23 cellular contexts compared by ENCODE assay signal in genomic region chr22:32501797-32502290, GRCh38. TPM values are rescaled to one million over a fixed set of nuclear protein-coding genes. Genes with fewer than 3 reads are reported as not detected.
"Had no signal": no experiment of that assay in that cellular context is flagged by ENCODE, and none has a peak within 500 bp of the region (broad histone marks: within the 10 kb centered on the region; RNA-seq: fewer than 3 reads in every experiment).

No MANE protein-coding gene starts in this region.

- H3K4me1 Mint-ChIP-seq: stimulated activated naive CD8-positive, alpha-beta T cell treated with anti-CD3 and anti-CD28 coated beads, Interleukin-15, amount 100 ng/mL, for 72 hours had no signal

- H3K27me3 Mint-ChIP-seq: stimulated activated naive CD8-positive, alpha-beta T cell treated with anti-CD3 and anti-CD28 coated beads, Interleukin-15, amount 100 ng/mL, for 72 hours had no signal

- DNase-seq: activated CD8-positive, alpha-beta T cell treated with anti-CD3 and anti-CD28 coated beads, Interleukin-2, amount 10 ng/mL, durations not matched to agents 7 days and 5 days; activated naive CD4-positive, alpha-beta T cell; colonic mucosa; effector CD4-positive, alpha-beta T cell; glutamatergic neuron; immature natural killer cell; left cardiac atrium; nephron progenitor cell; ovary; retina; stimulated activated CD4-positive, alpha-beta T cell treated with anti-CD3 and anti-CD28 coated beads, Interleukin-15, amount 100 ng/mL, for 24 hours; stimulated activated CD4-positive, alpha-beta T cell treated with anti-CD3 and anti-CD28 coated beads, Interleukin-4, amount 100 ng/mL, for 4 hours; stimulated activated naive CD8-positive, alpha-beta T cell treated with anti-CD3 and anti-CD28 coated beads, Interleukin-15, amount 100 ng/mL, for 72 hours; T-helper 9 cell had no signal

- H3K27ac ChIP-seq: cardiac muscle cell, colonic mucosa, ovary, thoracic aorta had no signal

- H3K4me3 ChIP-seq: cardiac muscle cell, colonic mucosa, lung, ovary, thoracic aorta had no signal

- H3K27ac Mint-ChIP-seq: activated CD8-positive, alpha-beta T cell treated with anti-CD3 and anti-CD28 coated beads, Interleukin-2, amount 10 ng/mL, durations not matched to agents 7 days and 5 days; activated T-helper 1 cell treated with anti-CD3 and anti-CD28 coated beads, Interleukin-12 subunit alpha, Interleukin-12 subunit beta, Interleukin-2, Interleukin-4 antibody, amounts not matched to agents 30 ng/mL and 10 ng/mL and 1 ng/mL, durations not matched to agents 14 hours and 24 hours and 36 hours had no signal

- H3K9me3 Mint-ChIP-seq: activated T-helper 1 cell treated with anti-CD3 and anti-CD28 coated beads, Interleukin-12 subunit alpha, Interleukin-12 subunit beta, Interleukin-2, Interleukin-4 antibody, amounts not matched to agents 30 ng/mL and 10 ng/mL and 1 ng/mL, durations not matched to agents 14 hours and 24 hours and 36 hours; immature natural killer cell; nephron progenitor cell; stimulated activated naive CD8-positive, alpha-beta T cell treated with anti-CD3 and anti-CD28 coated beads, Interleukin-15, amount 100 ng/mL, for 72 hours had no signal

- H3K4me3 Mint-ChIP-seq: activated CD8-positive, alpha-beta T cell treated with anti-CD3 and anti-CD28 coated beads, Interleukin-2, amount 10 ng/mL, durations not matched to agents 7 days and 5 days; activated T-helper 1 cell treated with anti-CD3 and anti-CD28 coated beads, Interleukin-12 subunit alpha, Interleukin-12 subunit beta, Interleukin-2, Interleukin-4 antibody, amounts not matched to agents 30 ng/mL and 10 ng/mL and 1 ng/mL, durations not matched to agents 14 hours and 24 hours and 36 hours; immature natural killer cell; nephron progenitor cell; stimulated activated naive CD8-positive, alpha-beta T cell treated with anti-CD3 and anti-CD28 coated beads, Interleukin-15, amount 100 ng/mL, for 72 hours had no signal

- H3K4me1 ChIP-seq: colonic mucosa had no signal

- FAIRE-seq: urothelium cell line had no signal

- H3K9me3 ChIP-seq: colonic mucosa, ovary, thoracic aorta had no signal

- H3K27me3 ChIP-seq: cardiac muscle cell, colonic mucosa, ovary had no signal

- H3K36me3 ChIP-seq: ovary had no signal

RNA-seq across cellular contexts. Expression of gene BPIFC, which starts 37.6 kb away (rescaled TPM):
- total RNA-seq: activated CD8-positive, alpha-beta T cell treated with anti-CD3 and anti-CD28 coated beads, Interleukin-2, amount 10 ng/mL, durations not matched to agents 7 days and 5 days; activated T-helper 1 cell treated with anti-CD3 and anti-CD28 coated beads, Interleukin-12 subunit alpha, Interleukin-12 subunit beta, Interleukin-2, Interleukin-4 antibody, amounts not matched to agents 30 ng/mL and 10 ng/mL and 1 ng/mL, durations not matched to agents 14 hours and 24 hours and 36 hours; cardiac muscle cell; colonic mucosa; epithelial cell of proximal tubule; fibroblast of villous mesenchyme; left cardiac atrium; lung; ovary; skeletal muscle tissue; thoracic aorta had no signal
- polyA plus RNA-seq: adipose tissue, cardiac muscle cell, immature natural killer cell, lung, ovary had no signal
